Comparison of ENCODE assay signal across 8 cellular contexts in the genomic region with DNA sequence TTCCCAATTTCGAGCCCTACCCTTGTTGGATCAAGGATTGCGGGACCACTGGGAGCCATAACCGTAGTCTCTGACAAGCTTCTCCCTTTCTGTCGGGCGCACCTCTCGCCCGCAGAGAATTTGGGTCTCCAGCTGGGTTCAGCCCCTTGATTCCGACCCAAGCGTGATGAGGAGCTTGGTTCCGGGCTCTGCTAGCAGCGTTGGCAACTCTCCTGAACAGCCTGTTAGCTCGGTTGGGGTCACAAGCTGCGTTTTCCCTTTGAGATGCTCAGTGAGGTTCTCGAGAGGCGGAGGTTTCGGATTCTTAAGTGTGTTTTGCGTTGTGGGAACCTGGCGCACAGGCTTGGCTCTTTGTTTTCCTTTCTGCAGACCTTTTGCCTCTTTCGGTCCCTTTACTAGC. TPM values are rescaled to one million over a fixed set of nuclear protein-coding genes. Genes with fewer than 3 reads are reported as not detected.
A peak's percentile ranks its signal among the peaks of the same experiment; 100 is the strongest.
DNase-seq lines count a peak whose midpoint lies in the region; ATAC-seq and TF ChIP-seq lines count a peak whose summit lies in the region.

No MANE protein-coding gene starts in this region.

- H2AFZ ChIP-seq in Karpas-422 (ENCODE audit: low read length) = no peak overlapping the region

- TF ChIP-seq CTCF in adrenal gland (IDR thresholded peaks at IDR 0.05) = no peak
- no peak for TF ChIP-seq CTCF in GM10266 (IDR thresholded peaks at IDR 0.05; ENCODE audit: control insufficient read depth, insufficient read depth, low read depth, missing control alignments)

- H3K27ac Mint-ChIP-seq in stimulated activated naive B cell treated with anti-CD40 and anti-IgM and Interleukin-4, amounts not matched to agents 10 μg/mL and 1 μg/mL and 100 μg/mL, for 72 hours = peak overlapping the region; percentile 99

- peak; percentile 9 for DNase-seq in EL
- DNase-seq in Karpas-422 = peak; percentile 62
- DNase-seq in adrenal gland = peak in 4 of 7 donors; percentile 17 to 53 (median 26)
- DNase-seq in stimulated activated naive B cell treated with anti-CD40 and anti-IgM and Interleukin-4, amounts not matched to agents 10 μg/mL and 1 μg/mL and 100 μg/mL, for 72 hours = no peak
- no peak for DNase-seq in GM10266 (ENCODE audit: extremely low spot score)

- H3K36me3 Mint-ChIP-seq in stimulated activated naive B cell treated with anti-CD40 and anti-IgM and Interleukin-4, amounts not matched to agents 10 μg/mL and 1 μg/mL and 100 μg/mL, for 72 hours = peaks cover 19 to 30% of the 10 kb centered on the region in 2 donors

- H3K79me2 ChIP-seq in Karpas-422 (ENCODE audit: low read length) = peaks cover 29% of the 10 kb centered on the region

- WGBS in adrenal gland, 4 donors = 0 to 1% (median 1%) methylated on average over 10 to 19 of the region's 19 CpGs

- ATAC-seq in stimulated activated naive B cell treated with anti-CD40 and anti-IgM and Interleukin-4, amounts not matched to agents 10 μg/mL and 1 μg/mL and 100 μg/mL, for 72 hours (replicated peaks) = no peak
- ATAC-seq in HG03521 (IDR thresholded peaks at IDR 0.05; ENCODE audit: unreplicated experiment) (no peak), GM19452 (IDR thresholded peaks at IDR 0.05; ENCODE audit: unreplicated experiment) (no peak)

- intact Hi-C loops in adrenal gland (cut with DNase I) = no loop called here

- H3K4me3 Mint-ChIP-seq in stimulated activated naive B cell treated with anti-CD40 and anti-IgM and Interleukin-4, amounts not matched to agents 10 μg/mL and 1 μg/mL and 100 μg/mL, for 72 hours = peak overlapping the region; percentile 92 to 94

- H4K20me1 ChIP-seq in Karpas-422 (ENCODE audit: insufficient read depth, low read depth, low read length) = peaks cover 12% of the 10 kb centered on the region; the same call in 1 of the 2 replicates

- H3K9me2 ChIP-seq in Karpas-422 (replicated peaks; ENCODE audit: insufficient read depth, low read length) = no peaks in the 10 kb centered on the region

- H3K9me3 ChIP-seq in Karpas-422 (ENCODE audit: low read length) = no peaks in the 10 kb centered on the region
- H3K9me3 ChIP-seq in adrenal gland (replicated peaks in 1 of 3) = no peaks in the 10 kb centered on the region
- H3K9me3 ChIP-seq in iPS-18c (ENCODE audit: control insufficient read depth, insufficient read depth, low read length) = no peaks in the 10 kb centered on the region

- H3K4me2 ChIP-seq in Karpas-422 (ENCODE audit: low read depth, low read length, poor library complexity, severe bottlenecking) = peak overlapping the region; percentile 95

- H3K27me3 ChIP-seq in Karpas-422 (ENCODE audit: low read length) = no peaks in the 10 kb centered on the region
- H3K27me3 ChIP-seq in adrenal gland = no peaks in the 10 kb centered on the region

- H3K27ac ChIP-seq in Karpas-422 (ENCODE audit: low read length) = no peak overlapping the region
- peak overlapping the region in 4 of 5 donors; percentile 66 to 84 (median 82) for H3K27ac ChIP-seq in adrenal gland

- peaks cover 40 to 58% of the 10 kb centered on the region in 2 donors for H3K4me1 Mint-ChIP-seq in stimulated activated naive B cell treated with anti-CD40 and anti-IgM and Interleukin-4, amounts not matched to agents 10 μg/mL and 1 μg/mL and 100 μg/mL, for 72 hours

- H3K4me3 ChIP-seq in Karpas-422 (ENCODE audit: low read length) (peak overlapping the region; percentile 97), adrenal gland (peak overlapping the region; percentile 80 to 94 (median 86)), iPS-18c (ENCODE audit: insufficient read depth, low read depth, low read length) (peak overlapping the region; percentile 95)

- no peak for TF ChIP-seq POLR2A in adrenal gland (IDR thresholded peaks at IDR 0.05)

- H3K9ac ChIP-seq in Karpas-422 (ENCODE audit: low read length) = peak overlapping the region; percentile 78

- H3K4me1 ChIP-seq in Karpas-422 (ENCODE audit: low read length) (peaks cover 20% of the 10 kb centered on the region), adrenal gland (replicated peaks in 1 of 2) (peaks cover 5 to 15% of the 10 kb centered on the region in 2 donors)

- H3K9me3 Mint-ChIP-seq in stimulated activated naive B cell treated with anti-CD40 and anti-IgM and Interleukin-4, amounts not matched to agents 10 μg/mL and 1 μg/mL and 100 μg/mL, for 72 hours = no peaks in the 10 kb centered on the region

- H3K36me3 ChIP-seq in Karpas-422 (ENCODE audit: insufficient read depth, low read length) = 0 out of 2 replicates have a peak, but pooled peaks cover 9% of the 10 kb centered on the region
- peaks cover 0 to 36% of the 10 kb centered on the region in 2 donors for H3K36me3 ChIP-seq in adrenal gland (replicated peaks in 1 of 2)

- no peaks in the 10 kb centered on the region for H3K27me3 Mint-ChIP-seq in stimulated activated naive B cell treated with anti-CD40 and anti-IgM and Interleukin-4, amounts not matched to agents 10 μg/mL and 1 μg/mL and 100 μg/mL, for 72 hours

RNA-seq across cellular contexts. Expression of a gene that starts 0.7 kb away (rescaled TPM):
- total RNA-seq in Karpas-422 (2014; rRNA removed; shearing (Covaris generic); ENCODE audit: low replicate concordance) = 12.2 and 15.1 TPM in 2 replicates
- 10 to 100 TPM; 14.9 to 27.1 (median 21.3) TPM for total RNA-seq in adrenal gland
- 10 to 100 TPM in 1 of 3 donors, 1 to 10 TPM in 2; 4.9 to 14.5 (median 6.7) TPM for polyA plus RNA-seq in adrenal gland

RNA-seq across cellular contexts. Expression of a gene that starts 37.5 kb away (rescaled TPM):
- 6.4 and 16.2 TPM in 2 replicates for total RNA-seq in Karpas-422 (2014; rRNA removed; shearing (Covaris generic); ENCODE audit: low replicate concordance)
- total RNA-seq in adrenal gland = 1 to 10 TPM; 5.9 to 9.4 (median 6.6) TPM
- polyA plus RNA-seq in adrenal gland = 10 to 100 TPM in 1 of 3 donors, 1 to 10 TPM in 2; 4.6 to 13.1 (median 7.7) TPM

RNA-seq across cellular contexts. Expression of a gene that starts 37.8 kb away (rescaled TPM):
- 71.0 and 78.8 TPM in 2 replicates for total RNA-seq in Karpas-422 (2014; rRNA removed; shearing (Covaris generic); ENCODE audit: low replicate concordance)
- total RNA-seq in adrenal gland = 100 to 1,000 TPM in 3 of 8 donors, 10 to 100 TPM in 5; 63.8 to 132 (median 87.8) TPM
- polyA plus RNA-seq in adrenal gland = 10 to 100 TPM; 22.8 to 83.3 (median 26.9) TPM

RNA-seq across cellular contexts. Expression of a gene that starts 48.9 kb away (rescaled TPM):
- 123 and 160 TPM in 2 replicates for total RNA-seq in Karpas-422 (2014; rRNA removed; shearing (Covaris generic); ENCODE audit: low replicate concordance)
- total RNA-seq in adrenal gland = 100 to 1,000 TPM; 138 to 213 (median 195) TPM
- polyA plus RNA-seq in adrenal gland = 100 to 1,000 TPM; 125 to 188 (median 146) TPM

Comparison
In these comparisons a context has a peak if more than half of its experiments do, and no peak if none do; other contexts are left out.
1. DNase-seq: peak in EL (single experiment), Karpas-422 (single experiment) and adrenal gland (4 of 7); none in stimulated activated naive B cell treated with anti-CD40 and anti-IgM and Interleukin-4, amounts not matched to agents 10 μg/mL and 1 μg/mL and 100 μg/mL, for 72 hours (single experiment) and GM10266 (single experiment).
2. Peak in every context shown above with its lines, with median percentiles within 50 percentile points of each other: H3K4me3 ChIP-seq.